ENCODE assay signal across 26 cellular contexts in the genomic region with DNA sequence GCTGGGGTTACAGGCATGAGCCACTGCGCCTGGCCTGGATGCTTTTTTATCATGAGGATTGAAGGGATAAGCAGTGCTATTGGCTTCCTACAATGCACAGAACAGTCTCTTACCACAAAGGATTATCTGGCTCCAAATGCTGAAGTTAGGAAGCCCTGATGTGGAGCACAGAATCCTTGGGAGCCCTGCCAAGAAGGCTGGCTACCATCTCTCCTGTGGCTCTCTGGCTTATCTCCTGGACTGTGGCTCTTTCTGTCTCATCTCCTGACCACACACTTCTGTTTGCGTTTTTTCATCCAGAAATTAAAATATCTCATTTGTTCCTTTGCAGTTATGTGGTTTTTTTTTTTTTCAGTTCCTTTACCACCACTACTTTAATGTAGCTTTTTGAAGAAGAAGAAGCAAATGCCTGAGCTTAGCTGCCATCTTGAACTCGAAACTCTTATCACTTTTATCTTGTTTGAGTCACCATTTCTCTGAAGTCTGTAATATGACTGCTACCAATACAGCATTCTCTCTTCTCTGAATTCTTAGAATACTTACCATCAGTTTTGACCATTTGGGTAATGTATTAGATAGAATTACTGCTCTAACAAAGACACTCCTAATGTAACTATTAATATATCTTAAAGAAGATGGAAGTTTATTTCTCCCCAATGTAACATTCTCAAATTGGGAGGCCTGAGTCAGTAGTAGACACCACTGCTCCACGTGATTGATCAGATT.
DNase-seq lines count a peak whose midpoint lies in the region; TF ChIP-seq lines count a peak whose summit lies in the region.
"Had no signal": no experiment of that assay in that cellular context is flagged by ENCODE, and none has a peak within 500 bp of the region (broad histone marks: within the 10 kb centered on the region; RNA-seq: fewer than 3 reads in every experiment).

No MANE protein-coding gene starts in this region.

- TF ChIP-seq CTCF in osteoblast (IDR thresholded peaks at IDR 0.05; ENCODE audit: extremely low read depth, low read depth, low read length) (no peak), colonic mucosa (IDR thresholded peaks at IDR 0.05) (no peak)

- DNase-seq in H4 (ENCODE audit: low spot score) (peak; percentile 34), SJCRH30 (peak; percentile 69 to 80), cerebellar nuclear complex (lab: John Stamatoyannopoulos, UW) (peak; percentile 4 to 5), osteoblast (ENCODE audit: insufficient read length, low spot score, missing footprints) (peak; percentile 35), germinal center (ENCODE audit: low spot score) (no peak), COLO668 (lab: John Stamatoyannopoulos, UW; ENCODE audit: unreplicated experiment) (no peak), AG20443 (ENCODE audit: low spot score) (no peak), colonic mucosa (no peak)
- DNase-seq: activated CD4-positive, alpha-beta memory T cell treated with anti-CD3 and anti-CD28 coated beads, Interleukin-2, amount 10 ng/mL, durations not matched to agents 7 days and 5 days; activated CD4-positive, CD25-positive, alpha-beta regulatory T cell; activated naive CD4-positive, alpha-beta T cell treated with anti-CD3 and anti-CD28 coated beads, Interleukin-2, amount 10 ng/mL, durations not matched to agents 7 days and 5 days; activated T-cell treated with anti-CD3 and anti-CD28 coated beads, Interleukin-2, amount 50 U/mL, for 24 hours; body of pancreas; GOT3; left cardiac atrium; NCI-H1092 treated with DMSO at 0.1 percent for 48 hours; NCI-H2081 treated with DMSO at 0.1 percent for 48 hours; NCI-H524 treated with DMSO at 0.1 percent for 48 hours; PC-3; SIG-M5; T-helper 2 cell; thyroid gland had no signal

- no peaks in the 10 kb centered on the region for H3K36me3 ChIP-seq in SJCRH30
- H3K36me3 ChIP-seq in osteoblast (ENCODE audit: insufficient read depth, low read length) = no peaks in the 10 kb centered on the region
- H3K36me3 ChIP-seq in colonic mucosa = no peaks in the 10 kb centered on the region
- H3K36me3 ChIP-seq: gastroesophageal sphincter, neutrophil, thyroid gland had no signal

- H3K27ac ChIP-seq in SJCRH30 = no peak overlapping the region
- H3K27ac ChIP-seq in osteoblast (ENCODE audit: low read depth, low read length) = no peak overlapping the region
- no peak overlapping the region for H3K27ac ChIP-seq in colonic mucosa
- H3K27ac ChIP-seq: body of pancreas, dorsolateral prefrontal cortex, epithelial cell of prostate, gastroesophageal sphincter, neutrophil, thyroid gland had no signal

- H3K9ac ChIP-seq in colonic mucosa (ENCODE audit: low read depth in 2 of 2, low read length in 2 of 2) = no peak overlapping the region

- H3K9me3 ChIP-seq in SJCRH30 (replicated peaks) (no peaks in the 10 kb centered on the region; the same call in 1 of the 2 replicates), osteoblast (ENCODE audit: low read depth, low read length) (no peaks in the 10 kb centered on the region), colonic mucosa (no peaks in the 10 kb centered on the region)
- H3K9me3 ChIP-seq: body of pancreas, gastroesophageal sphincter, neutrophil, thyroid gland had no signal

- H3K4me2 ChIP-seq in osteoblast (ENCODE audit: insufficient read depth, low read length) = no peak overlapping the region

- no peak overlapping the region for H2AFZ ChIP-seq in osteoblast (ENCODE audit: low read length)

- H3K4me3 ChIP-seq in SJCRH30 = no peak overlapping the region
- no peak overlapping the region for H3K4me3 ChIP-seq in osteoblast (ENCODE audit: insufficient read depth, low read length)
- H3K4me3 ChIP-seq in colonic mucosa = no peak overlapping the region
- H3K4me3 ChIP-seq: body of pancreas, dorsolateral prefrontal cortex, gastroesophageal sphincter, thyroid gland had no signal

- no peaks in the 10 kb centered on the region for H4K20me1 ChIP-seq in osteoblast (ENCODE audit: insufficient read depth, low read length)

- H3K27me3 ChIP-seq in SJCRH30 = no peaks in the 10 kb centered on the region
- no peaks in the 10 kb centered on the region for H3K27me3 ChIP-seq in osteoblast (ENCODE audit: insufficient read depth, low read length)
- no peaks in the 10 kb centered on the region for H3K27me3 ChIP-seq in colonic mucosa
- H3K27me3 ChIP-seq: body of pancreas, dorsolateral prefrontal cortex, gastroesophageal sphincter, neutrophil, thyroid gland had no signal

- no peaks in the 10 kb centered on the region for H3K79me2 ChIP-seq in osteoblast (ENCODE audit: insufficient read depth, low read length)

- intact Hi-C loops in colonic mucosa (cut with DNase I) = no loop called here

- peaks cover 4% of the 10 kb centered on the region; the same call in 1 of the 2 replicates for H3K4me1 ChIP-seq in SJCRH30
- no peaks in the 10 kb centered on the region for H3K4me1 ChIP-seq in osteoblast (ENCODE audit: insufficient read depth, low read length)
- no peaks in the 10 kb centered on the region for H3K4me1 ChIP-seq in colonic mucosa
- H3K4me1 ChIP-seq: body of pancreas, gastroesophageal sphincter, thyroid gland had no signal

Comparison
In these comparisons a context has a peak if more than half of its experiments do, and no peak if none do; other contexts are left out.
1. DNase-seq: peak in H4 (single experiment), SJCRH30 (2 of 2), cerebellar nuclear complex (2 of 2) and osteoblast (single experiment); none in germinal center (single experiment), COLO668 (single experiment), AG20443 (single experiment) and colonic mucosa (single experiment).